8 cellular contexts compared by ENCODE assay signal in genomic region chr22:23144926-23145906, GRCh38. TPM values are rescaled to one million over a fixed set of nuclear protein-coding genes. Genes with fewer than 3 reads are reported as not detected.
DNase-seq lines count a peak whose midpoint lies in the region; ATAC-seq and TF ChIP-seq lines count a peak whose summit lies in the region.

TSS of gene RAB36 (plus strand) at chr22:23145477. CDS start at chr22:23146617, 1,140 bp downstream.

- H3K36me3 ChIP-seq in adipocyte (ENCODE audit: control insufficient read depth, insufficient read depth, low read length, severe bottlenecking), result no peaks in the 10 kb centered on the region

- DNase-seq in GM12865 (ENCODE audit: low read depth) (peak; percentile 95), MV-4-11 (lab: John Stamatoyannopoulos, UW) (peak; percentile 84), SW480 (ENCODE audit: low spot score) (peak; percentile 99), adipocyte (ENCODE audit: low read depth) (peak; percentile 99), Right ventricle myocardium superior (peak; percentile 98), omental fat pad (ENCODE audit: low spot score) (peak; percentile 96), superior temporal gyrus (ENCODE audit: extremely low spot score) (peak; percentile 93)

- intact Hi-C loops in Right ventricle myocardium superior (cut with DNase I), result no loop called here

- ATAC-seq in Right ventricle myocardium superior (ENCODE audit: poor library complexity), result peak; percentile 81
- peak; percentile 91 for ATAC-seq in omental fat pad (ENCODE audit: low FRiP score)
- ATAC-seq in HG02763 (IDR thresholded peaks at IDR 0.05; ENCODE audit: unreplicated experiment), result no peak

- H3K27me3 ChIP-seq in adipocyte (replicated peaks; ENCODE audit: control insufficient read depth, insufficient read depth, low read length), result no peaks in the 10 kb centered on the region

- H3K4me3 ChIP-seq in GM12865 (ENCODE audit: low read depth, low read length) (no peak within 1 kb of the TSS), adipocyte (ENCODE audit: low read length) (peak within 1 kb of the TSS; percentile 79)

- no peaks in the 10 kb centered on the region for H3K9me3 ChIP-seq in adipocyte (ENCODE audit: control insufficient read depth, low read length)

- H3K4me1 ChIP-seq in adipocyte (ENCODE audit: control insufficient read depth, insufficient read depth, low read length), result peaks cover 19% of the 10 kb centered on the region

- peak within 1 kb of the TSS; percentile 83 for H3K9ac ChIP-seq in adipocyte (ENCODE audit: low read length)

- TF ChIP-seq CTCF in GM12865 (IDR thresholded peaks at IDR 0.05; ENCODE audit: insufficient read depth, low read depth, low read length, missing control alignments) (no peak), omental fat pad (IDR thresholded peaks at IDR 0.05) (no peak)

RNA-seq across cellular contexts. Expression of gene RAB36, which starts in this region (rescaled TPM):
- total RNA-seq in Right ventricle myocardium superior (0.35 TPM), omental fat pad (1 to 10 TPM; 1.6 to 5.7 (median 2.9) TPM)

Comparison
In these comparisons a context has a peak if more than half of its experiments do, and no peak if none do; other contexts are left out.
1. Peak in DNase-seq and ATAC-seq in Right ventricle myocardium superior; RNA of the gene not detected or under 1 TPM.